Comparison of ENCODE assay signal across 8 cellular contexts in genomic region chr14:24160499-24160849, GRCh38. TPM values are rescaled to one million over a fixed set of nuclear protein-coding genes. Genes with fewer than 3 reads are reported as not detected.
A peak's percentile ranks its signal among the peaks of the same experiment; 100 is the strongest.
DNase-seq lines count a peak whose midpoint lies in the region; ATAC-seq and TF ChIP-seq lines count a peak whose summit lies in the region.

No MANE protein-coding gene starts in this region.

- peak overlapping the region; percentile 85 to 88 for H3K27ac ChIP-seq in ascending aorta
- peak overlapping the region; percentile 95 to 97 for H3K27ac ChIP-seq in mucosa of rectum (ENCODE audit: low read depth in 2 of 2, low read length in 2 of 2)
- H3K27ac ChIP-seq in urinary bladder (ENCODE audit: low read depth): peak overlapping the region; percentile 62

- H3K4me3 ChIP-seq in ascending aorta (no peak overlapping the region), mucosa of rectum (ENCODE audit: low read length in 2 of 2) (peak overlapping the region in 1 of 2 donors; percentile 3), urinary bladder (ENCODE audit: low read depth, low read length) (no peak overlapping the region)

- intact Hi-C loops in ascending aorta (cut with DNase I): loop anchor here (2.0 kb wide), 1 partner anchor 28 kb away; the partner anchor contains the start of gene IPO4

- H3K4me3 Mint-ChIP-seq in activated naive CD4-positive, alpha-beta T cell treated with anti-CD3 and anti-CD28 coated beads, Interleukin-2, amount 10 ng/mL, durations not matched to agents 7 days and 5 days: no peak overlapping the region

- CTCF ChIA-PET in activated naive CD4-positive, alpha-beta T cell treated with anti-CD3 and anti-CD28 coated beads, Interleukin-2, amount 10 ng/mL, durations not matched to agents 7 days and 5 days (lab: Charles Lee): interaction anchor here (1.0 to 3.2 kb wide), 20 partner anchors 11 to 137 kb away, joined by 3 to 67 read pairs (median 6); partner anchors contain the start of genes DCAF11, EMC9, NRL and PSME1

- 87% methylated on average over 4 of the region's 4 CpGs for WGBS in urinary bladder

- H3K36me3 ChIP-seq in ascending aorta (peaks cover 58 to 65% of the 10 kb centered on the region in 2 donors), mucosa of rectum (ENCODE audit: control insufficient read depth in 2 of 2, insufficient read depth in 2 of 2, low read length in 2 of 2) (peaks cover 62 to 68% of the 10 kb centered on the region in 2 donors), urinary bladder (ENCODE audit: insufficient read depth) (peaks cover 2% of the 10 kb centered on the region)

- peak overlapping the region; percentile 99 for H3K27ac Mint-ChIP-seq in activated naive CD4-positive, alpha-beta T cell treated with anti-CD3 and anti-CD28 coated beads, Interleukin-2, amount 10 ng/mL, durations not matched to agents 7 days and 5 days

- H3K4me1 ChIP-seq in ascending aorta: peaks cover 9 to 12% of the 10 kb centered on the region in 2 donors
- peaks cover 16 to 19% of the 10 kb centered on the region in 2 donors for H3K4me1 ChIP-seq in mucosa of rectum (ENCODE audit: control insufficient read depth in 2 of 2, insufficient read depth in 2 of 2, low read length in 2 of 2)
- H3K4me1 ChIP-seq in urinary bladder (ENCODE audit: insufficient read depth): no peaks in the 10 kb centered on the region

- H3K27me3 ChIP-seq in ascending aorta (no peaks in the 10 kb centered on the region), mucosa of rectum (ENCODE audit: control insufficient read depth in 2 of 2, insufficient read depth in 2 of 2, low read length in 2 of 2) (no peaks in the 10 kb centered on the region)

- TF ChIP-seq CTCF in ascending aorta (IDR thresholded peaks at IDR 0.05): no peak

- ATAC-seq in HG02885 (IDR thresholded peaks at IDR 0.05; ENCODE audit: poor library complexity, unreplicated experiment): no peak

- no peak for DNase-seq in activated naive CD4-positive, alpha-beta T cell treated with anti-CD3 and anti-CD28 coated beads, Interleukin-2, amount 10 ng/mL, durations not matched to agents 7 days and 5 days
- no peak for DNase-seq in activated naive CD4-positive, alpha-beta T cell treated with anti-CD3 and anti-CD28 coated beads, Interleukin-2, amount 50 U/mL, for 16 hours
- no peak for DNase-seq in ascending aorta (ENCODE audit: low spot score in 2 of 2)
- no peak for DNase-seq in T1000 (lab: John Stamatoyannopoulos, UW)
- DNase-seq in DMS153 (lab: John Stamatoyannopoulos, UW): no peak

- peaks cover 81% of the 10 kb centered on the region for H3K36me3 Mint-ChIP-seq in activated naive CD4-positive, alpha-beta T cell treated with anti-CD3 and anti-CD28 coated beads, Interleukin-2, amount 10 ng/mL, durations not matched to agents 7 days and 5 days

- peak overlapping the region; percentile 94 to 100 for H3K9ac ChIP-seq in mucosa of rectum (ENCODE audit: low read depth in 1 of 2, low read length in 2 of 2)

- H3K4me1 Mint-ChIP-seq in activated naive CD4-positive, alpha-beta T cell treated with anti-CD3 and anti-CD28 coated beads, Interleukin-2, amount 10 ng/mL, durations not matched to agents 7 days and 5 days: peaks cover 61% of the 10 kb centered on the region

- no peaks in the 10 kb centered on the region for H3K9me3 Mint-ChIP-seq in activated naive CD4-positive, alpha-beta T cell treated with anti-CD3 and anti-CD28 coated beads, Interleukin-2, amount 10 ng/mL, durations not matched to agents 7 days and 5 days

- H3K9me3 ChIP-seq in ascending aorta (no peaks in the 10 kb centered on the region), mucosa of rectum (ENCODE audit: control insufficient read depth in 2 of 2, low read length in 2 of 2) (no peaks in the 10 kb centered on the region)

- peaks cover 6% of the 10 kb centered on the region for H3K27me3 Mint-ChIP-seq in activated naive CD4-positive, alpha-beta T cell treated with anti-CD3 and anti-CD28 coated beads, Interleukin-2, amount 10 ng/mL, durations not matched to agents 7 days and 5 days

RNA-seq across cellular contexts. Expression of gene IRF9, which starts 0.6 kb away (rescaled TPM):
- total RNA-seq in ascending aorta (24.7 TPM), urinary bladder (56.8 TPM)
- 106 TPM for polyA plus RNA-seq in urinary bladder

RNA-seq across cellular contexts. Expression of gene REC8, which starts 11.4 kb away (rescaled TPM):
- total RNA-seq in ascending aorta (9.6 TPM), urinary bladder (5.8 TPM)
- 8.5 TPM for polyA plus RNA-seq in urinary bladder

RNA-seq across cellular contexts. Expression of gene RNF31, which starts 13.2 kb away (rescaled TPM):
- total RNA-seq in ascending aorta (182 TPM), urinary bladder (30.8 TPM)
- 45.8 TPM for polyA plus RNA-seq in urinary bladder

RNA-seq across cellular contexts. Expression of gene PSME2, which starts 14.1 kb away (rescaled TPM):
- total RNA-seq in ascending aorta (100 TPM), urinary bladder (67.9 TPM)
- polyA plus RNA-seq in urinary bladder: 97.7 TPM

RNA-seq across cellular contexts. Expression of gene EMC9, which starts 19.1 kb away (rescaled TPM):
- total RNA-seq in ascending aorta: 3.4 TPM
- 5.0 TPM for total RNA-seq in urinary bladder
- polyA plus RNA-seq in urinary bladder: 24.4 TPM
